Comparison of ENCODE assay signal across 8 cellular contexts in the genomic region with DNA sequence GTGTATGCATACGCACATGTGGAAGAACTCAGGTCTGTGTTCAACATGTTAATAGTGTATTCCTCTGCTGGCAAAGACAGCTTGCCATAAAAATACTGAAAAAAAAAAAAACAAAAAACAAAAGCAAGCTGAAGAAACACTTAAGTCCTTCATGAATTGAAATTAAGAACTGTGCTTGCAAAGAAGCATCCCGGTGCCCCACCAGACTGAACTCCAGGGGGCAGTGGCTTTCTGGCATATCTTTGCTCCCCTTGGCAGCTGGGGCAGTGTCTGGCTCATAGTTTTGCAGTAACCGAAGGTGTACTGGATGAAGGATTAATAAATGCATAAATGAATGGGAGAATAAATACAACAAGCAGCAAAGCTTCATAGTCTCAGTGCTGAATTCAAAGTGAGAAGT.
DNase-seq lines count a peak whose midpoint lies in the region; ATAC-seq, FAIRE-seq and TF ChIP-seq lines count a peak whose summit lies in the region.

No MANE protein-coding gene starts in this region.

- H3K4me2 ChIP-seq in Karpas-422 (ENCODE audit: low read depth, low read length, poor library complexity, severe bottlenecking), result no peak overlapping the region

- peaks cover 3% of the 10 kb centered on the region; the same call in 1 of the 2 replicates for H3K4me1 ChIP-seq in Karpas-422 (ENCODE audit: low read length)
- peaks cover 16% of the 10 kb centered on the region for H3K4me1 ChIP-seq in upper lobe of right lung

- ATAC-seq in upper lobe of right lung (peak; percentile 85), GM18498 (IDR thresholded peaks at IDR 0.05; ENCODE audit: unreplicated experiment) (no peak)

- H3K9me3 ChIP-seq in Karpas-422 (ENCODE audit: low read length), result no peaks in the 10 kb centered on the region
- no peaks in the 10 kb centered on the region for H3K9me3 ChIP-seq in upper lobe of right lung

- H3K4me3 ChIP-seq in Karpas-422 (ENCODE audit: low read length) (no peak overlapping the region), upper lobe of right lung (no peak overlapping the region)

- no peak overlapping the region for H3K9ac ChIP-seq in Karpas-422 (ENCODE audit: low read length)

- TF ChIP-seq CTCF in upper lobe of right lung (IDR thresholded peaks at IDR 0.05), result peak; percentile 55

- peak in 8 of 14 donors; percentile 17 to 48 (median 28) for DNase-seq in C1 segment of cervical spinal cord (lab: John Stamatoyannopoulos, UW)
- DNase-seq in Karpas-422, result peak; percentile 70
- DNase-seq in astrocyte of the hippocampus (ENCODE audit: low read depth, low spot score), result peak; percentile 69
- DNase-seq in inferior parietal cortex (ENCODE audit: extremely low spot score), result peak; percentile 52
- no peak for DNase-seq in upper lobe of right lung
- DNase-seq in GM19239 (ENCODE audit: insufficient read length, low spot score), result no peak
- no peak for DNase-seq in central memory CD4-positive, alpha-beta T cell

- no peak for FAIRE-seq in GM19239 (lab: Jason Lieb, UNC)

- H3K36me3 ChIP-seq in Karpas-422 (ENCODE audit: insufficient read depth, low read length), result no peaks in the 10 kb centered on the region
- H3K36me3 ChIP-seq in upper lobe of right lung, result no peaks in the 10 kb centered on the region

- no peak overlapping the region for H3K27ac ChIP-seq in Karpas-422 (ENCODE audit: low read length)
- H3K27ac ChIP-seq in upper lobe of right lung, result no peak overlapping the region

- no peaks in the 10 kb centered on the region for H3K79me2 ChIP-seq in Karpas-422 (ENCODE audit: low read length)

- H3K9me2 ChIP-seq in Karpas-422 (replicated peaks; ENCODE audit: insufficient read depth, low read length), result no peaks in the 10 kb centered on the region

- no peaks in the 10 kb centered on the region for H3K27me3 ChIP-seq in Karpas-422 (ENCODE audit: low read length)
- no peaks in the 10 kb centered on the region for H3K27me3 ChIP-seq in upper lobe of right lung

- no peak overlapping the region for H2AFZ ChIP-seq in Karpas-422 (ENCODE audit: low read length)

- intact Hi-C loops in upper lobe of right lung (cut with DNase I), result loop anchor here (10.0 kb wide), 1 partner anchor 189 kb away; a partner anchor contains a TSS

- H4K20me1 ChIP-seq in Karpas-422 (ENCODE audit: insufficient read depth, low read depth, low read length), result no peaks in the 10 kb centered on the region

Comparison
In these comparisons a context has a peak if more than half of its experiments do, and no peak if none do; other contexts are left out.
1. DNase-seq: peak in C1 segment of cervical spinal cord (8 of 14), Karpas-422 (single experiment), astrocyte of the hippocampus (single experiment) and inferior parietal cortex (single experiment); none in upper lobe of right lung (single experiment), GM19239 (single experiment) and central memory CD4-positive, alpha-beta T cell (single experiment).